In genomic region chr6:61947311-61947970, GRCh38 we compare ENCODE assay signal across 6 cellular contexts.
"Had no signal": no experiment of that assay in that cellular context is flagged by ENCODE, and none has a peak within 500 bp of the region (broad histone marks: within the 10 kb centered on the region; RNA-seq: fewer than 3 reads in every experiment).

No MANE protein-coding gene starts in this region.

- H3K4me3 Mint-ChIP-seq: GM23338, HFFc6 had no signal

- H3K4me1 ChIP-seq: HAP-1 had no signal

- H3K36me3 ChIP-seq: HAP-1 had no signal

- ATAC-seq: GM23338, HCT116, K562 had no signal

- H3K27ac Mint-ChIP-seq: GM23338, HFFc6 had no signal

- H3K4me3 ChIP-seq: GM23338, HAP-1, K562 had no signal

- H3K4me2 ChIP-seq: GM23338 had no signal

- H3K4me1 Mint-ChIP-seq: GM23338 had no signal

- DNase-seq: HFFc6, IMR-90 had no signal

- H3K9me3 ChIP-seq: HAP-1 had no signal

- H2AFZ ChIP-seq: GM23338 had no signal
